8 cellular contexts compared by ENCODE assay signal in the genomic region with DNA sequence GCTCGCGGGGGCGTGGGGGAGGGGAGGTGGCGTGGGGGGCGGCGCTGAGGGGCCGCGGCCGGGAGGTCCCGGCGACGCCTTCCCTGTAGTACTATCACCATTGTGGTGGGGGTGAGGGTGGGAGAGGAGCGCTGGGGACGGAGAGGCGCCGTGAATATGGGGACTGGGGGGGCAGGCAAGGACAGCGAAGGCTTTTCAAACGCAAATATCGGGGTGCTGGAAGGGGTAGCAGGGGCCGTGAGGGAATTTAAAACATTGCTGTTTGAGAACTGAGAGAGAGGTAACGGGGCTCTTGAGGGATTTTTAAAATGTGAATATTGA. TPM values are rescaled to one million over a fixed set of nuclear protein-coding genes. Genes with fewer than 3 reads are reported as not detected.
A peak's percentile ranks its signal among the peaks of the same experiment; 100 is the strongest.
DNase-seq lines count a peak whose midpoint lies in the region; ATAC-seq, FAIRE-seq and TF ChIP-seq lines count a peak whose summit lies in the region.

No MANE protein-coding gene starts in this region.

- 2% methylated on average over 8 of the region's 21 CpGs for WGBS in GM12878 (ENCODE audit: insufficient coverage, insufficient replicate concordance, low lambda C conversion rate, missing lambda C conversion rate)

- RAD21 ChIA-PET in GM12878 (lab: Charles Lee; ENCODE audit: unreplicated experiment): no interaction called here

- H3K27me3 Mint-ChIP-seq in CD4-positive, CD25-positive, alpha-beta regulatory T cell: peaks cover 2% of the 10 kb centered on the region
- no peaks in the 10 kb centered on the region for H3K27me3 Mint-ChIP-seq in memory B cell
- H3K27me3 Mint-ChIP-seq in activated CD4-positive, alpha-beta memory T cell treated with anti-CD3 and anti-CD28 coated beads for 36 hours: no peaks in the 10 kb centered on the region

- in situ Hi-C loops in GM12878 (cut with MboI): no loop called here

- H2AFZ ChIP-seq in GM12878 (ENCODE audit: control insufficient read depth, low read depth, low read length): peak overlapping the region; percentile 44; the same call in 1 of the 2 replicates

- no peak for TF ChIP-seq CTCF in GM12878 (IDR thresholded peaks at IDR 0.05 in 2 of 3, conservative IDR thresholded peaks at IDR 0.05 in 1 of 3; ENCODE audit: control insufficient read depth in 2 of 3, extremely low read depth in 1 of 3, insufficient read depth in 1 of 3, low read depth in 3 of 3, low read length in 3 of 3)

- H3K4me2 ChIP-seq in GM12878 (ENCODE audit: control insufficient read depth, insufficient read depth): peak overlapping the region; percentile 75

- H3K4me1 ChIP-seq in CD4-positive, CD25-positive, alpha-beta regulatory T cell (ENCODE audit: control insufficient read depth, insufficient read depth, low read length, poor library complexity, severe bottlenecking): peaks cover 34% of the 10 kb centered on the region
- peaks cover 8% of the 10 kb centered on the region; the same call in 1 of the 2 replicates for H3K4me1 ChIP-seq in GM12878 (ENCODE audit: control insufficient read depth, insufficient read depth, low read length)

- TF ChIP-seq RAD21 in GM12878 (IDR thresholded peaks at IDR 0.05; ENCODE audit: insufficient read depth, low read depth, low read length): no peak

- H3K27me3 ChIP-seq in CD4-positive, CD25-positive, alpha-beta regulatory T cell (ENCODE audit: control insufficient read depth, insufficient read depth, low read length): no peaks in the 10 kb centered on the region
- H3K27me3 ChIP-seq in GM12878 (replicated peaks in 1 of 2; ENCODE audit: control insufficient read depth in 2 of 2, insufficient read depth in 2 of 2, low read length in 1 of 2): no peaks in the 10 kb centered on the region

- no peaks in the 10 kb centered on the region for H3K9me3 ChIP-seq in CD4-positive, CD25-positive, alpha-beta regulatory T cell (ENCODE audit: control insufficient read depth in 2 of 2, low read length in 2 of 2)
- H3K9me3 ChIP-seq in GM12878 (replicated peaks; ENCODE audit: control insufficient read depth, insufficient read depth, low read length): no peaks in the 10 kb centered on the region

- POLR2A ChIA-PET in GM12878 (lab: Charles Lee): interaction anchor here (1.0 to 1.3 kb wide), 3 partner anchors 19 to 22 kb away, joined by 3 to 10 read pairs (median 3); no protein-coding TSS in a partner anchor
- POLR2A ChIA-PET in activated CD4-positive, alpha-beta memory T cell treated with anti-CD3 and anti-CD28 coated beads for 36 hours (lab: Charles Lee): interaction anchor here (1.0 to 1.4 kb wide), 3 partner anchors 18 to 258 kb away, joined by 3 to 5 read pairs (median 5); no protein-coding TSS in a partner anchor

- no peak overlapping the region for H3K27ac Mint-ChIP-seq in CD4-positive, CD25-positive, alpha-beta regulatory T cell
- no peak overlapping the region for H3K27ac Mint-ChIP-seq in memory B cell
- H3K27ac Mint-ChIP-seq in activated CD4-positive, alpha-beta memory T cell treated with anti-CD3 and anti-CD28 coated beads for 36 hours: no peak overlapping the region

- H3K4me3 Mint-ChIP-seq in CD4-positive, CD25-positive, alpha-beta regulatory T cell: no peak overlapping the region
- H3K4me3 Mint-ChIP-seq in memory B cell: no peak overlapping the region
- H3K4me3 Mint-ChIP-seq in activated CD4-positive, alpha-beta memory T cell treated with anti-CD3 and anti-CD28 coated beads for 36 hours: no peak overlapping the region

- peak overlapping the region; percentile 85 for H3K27ac ChIP-seq in CD4-positive, CD25-positive, alpha-beta regulatory T cell (ENCODE audit: insufficient read depth, low read length, poor library complexity, severe bottlenecking)
- H3K27ac ChIP-seq in GM12878 (ENCODE audit: control insufficient read depth, insufficient read depth): peak overlapping the region; percentile 72

- BruUV-seq in GM12878 (replicated peaks; lab: Mats Ljungman, UMichigan): no TSS peak

- no peak for TF ChIP-seq EP300 in GM12878 (IDR thresholded peaks at IDR 0.05; ENCODE audit: borderline replicate concordance in 1 of 2, control insufficient read depth in 1 of 2, low read depth in 2 of 2, low read length in 2 of 2)

- peak overlapping the region; percentile 91 for H3K9ac ChIP-seq in GM12878 (ENCODE audit: control insufficient read depth, insufficient read depth, low read length)

- no peak for FAIRE-seq in GM12878 (lab: Jason Lieb, UNC)

- H3K36me3 ChIP-seq in CD4-positive, CD25-positive, alpha-beta regulatory T cell (ENCODE audit: control insufficient read depth, insufficient read depth, low read length): no peaks in the 10 kb centered on the region
- 0 out of 4 replicates have a peak, but pooled peaks cover 0 to 2% of the 10 kb centered on the region in 2 experiments for H3K36me3 ChIP-seq in GM12878 (ENCODE audit: control insufficient read depth in 2 of 2, insufficient read depth in 2 of 2, low read length in 1 of 2)

- peaks cover 5 to 33% (median 14%) of the 10 kb centered on the region in 4 donors for H3K4me1 Mint-ChIP-seq in CD4-positive, CD25-positive, alpha-beta regulatory T cell
- no peaks in the 10 kb centered on the region for H3K4me1 Mint-ChIP-seq in memory B cell
- H3K4me1 Mint-ChIP-seq in activated CD4-positive, alpha-beta memory T cell treated with anti-CD3 and anti-CD28 coated beads for 36 hours (ENCODE audit: low read depth): peaks cover 27% of the 10 kb centered on the region

- ATAC-seq in CD4-positive, CD25-positive, alpha-beta regulatory T cell (ENCODE audit: low read depth in 2 of 2): peak; percentile 0 to 1
- ATAC-seq in HG02885 (IDR thresholded peaks at IDR 0.05; ENCODE audit: poor library complexity, unreplicated experiment) (peak; percentile 11), GM12878 (peak; percentile 48), memory B cell (ENCODE audit: low read depth) (peak; percentile 9)

- H3K4me3 ChIP-seq in CD4-positive, CD25-positive, alpha-beta regulatory T cell (ENCODE audit: low read depth, low read length): peak overlapping the region; percentile 96
- peak overlapping the region; percentile 85 for H3K4me3 ChIP-seq in GM12878

- CTCF ChIA-PET in GM12878 (lab: Yijun Ruan, JAX): no interaction called here
- CTCF ChIA-PET in activated CD4-positive, alpha-beta memory T cell treated with anti-CD3 and anti-CD28 coated beads for 36 hours (lab: Charles Lee): interaction anchor here (1.0 kb wide), 1 partner anchor 11 kb away, joined by 3 read pairs; no protein-coding TSS in a partner anchor

- intact Hi-C loops in GM12878 (cut with micrococcal nuclease; ENCODE audit: unreplicated experiment): loop anchor here (2.0 kb wide), 2 partner anchors 21 to 31 kb away; a partner anchor contains a TSS
- intact Hi-C loops in activated CD4-positive, alpha-beta memory T cell treated with anti-CD3 and anti-CD28 coated beads for 36 hours (cut with micrococcal nuclease): loop anchor here (1.0 to 10.0 kb wide), 5 partner anchors 22 to 369 kb away; a partner anchor contains a TSS

- no peaks in the 10 kb centered on the region for H4K20me1 ChIP-seq in GM12878 (ENCODE audit: control insufficient read depth, insufficient read depth)

- no peak for TF ChIP-seq POLR2A in GM12878 (IDR thresholded peaks at IDR 0.05; ENCODE audit: low read depth, low read length)

- no peaks in the 10 kb centered on the region for H3K36me3 Mint-ChIP-seq in CD4-positive, CD25-positive, alpha-beta regulatory T cell
- H3K36me3 Mint-ChIP-seq in memory B cell: no peaks in the 10 kb centered on the region
- peaks cover 2% of the 10 kb centered on the region for H3K36me3 Mint-ChIP-seq in activated CD4-positive, alpha-beta memory T cell treated with anti-CD3 and anti-CD28 coated beads for 36 hours

- H3K79me2 ChIP-seq in GM12878 (ENCODE audit: control insufficient read depth, insufficient read depth, low read length): peaks cover 50% of the 10 kb centered on the region

- SMC1A ChIA-PET in GM12878 (lab: Charles Lee; ENCODE audit: uncharacterized antibody, unreplicated experiment): interaction anchor here (1.0 to 1.2 kb wide), 2 partner anchors 30 to 31 kb away, joined by 3 read pairs; no protein-coding TSS in a partner anchor

- no peak for DNase-seq in CD4-positive, CD25-positive, alpha-beta regulatory T cell
- DNase-seq in GM12878 (ENCODE audit: low read depth, low spot score) (no peak), memory B cell (ENCODE audit: low spot score in 2 of 2) (no peak), kidney tubule cell (ENCODE audit: low spot score) (no peak), DMS 273 treated with DMSO at 0.1 percent for 48 hours (lab: John Stamatoyannopoulos, UW) (no peak), NCI-H2107 (lab: John Stamatoyannopoulos, UW) (no peak)
- DNase-seq in activated CD4-positive, alpha-beta memory T cell treated with anti-CD3 and anti-CD28 coated beads for 36 hours: no peak

- peaks cover 0 to 1% (median 0%) of the 10 kb centered on the region in 7 donors for H3K9me3 Mint-ChIP-seq in CD4-positive, CD25-positive, alpha-beta regulatory T cell
- H3K9me3 Mint-ChIP-seq in memory B cell: no peaks in the 10 kb centered on the region
- no peaks in the 10 kb centered on the region for H3K9me3 Mint-ChIP-seq in activated CD4-positive, alpha-beta memory T cell treated with anti-CD3 and anti-CD28 coated beads for 36 hours

RNA-seq across cellular contexts. Expression of a gene that starts 0.4 kb away (rescaled TPM):
- total RNA-seq in CD4-positive, CD25-positive, alpha-beta regulatory T cell: 34.8 TPM
- 1 to 10 TPM; 5.8 to 7.4 (median 6.6) TPM for polyA plus RNA-seq in CD4-positive, CD25-positive, alpha-beta regulatory T cell
- total RNA-seq in GM12878 (2013; cell fraction: nucleolus; rRNA removed): 66.2 and 79.0 TPM in 2 replicates
- 20.9 and 26.3 TPM in 2 replicates for total RNA-seq in GM12878 (2014; rRNA removed)
- 33.9 and 34.7 TPM in 2 replicates for total RNA-seq in GM12878 (2014; rRNA removed; fragmentation: Illumina TruSeq; extraction: Trizol)
- 18.5 and 20.2 TPM in 2 replicates for total RNA-seq in GM12878 (2021)
- polyA plus RNA-seq in GM12878 (2011; ENCODE audit: low read depth): 6.1 TPM
- 25.1 and 27.1 TPM in 2 replicates for polyA plus RNA-seq in GM12878 (2011; rRNA removed)
- 10.0 and 18.3 TPM in 2 replicates for polyA plus RNA-seq in GM12878 (2011; cell fraction: cytosol; rRNA removed)
- 13.8 and 17.2 TPM in 2 replicates for polyA plus RNA-seq in GM12878 (2011; cell fraction: nucleus; rRNA removed)
- polyA plus RNA-seq in GM12878 (2012): 9.4 and 10.5 TPM in 2 replicates
- polyA plus RNA-seq in GM12878 (2014; fragmentation: Illumina TruSeq; extraction: Trizol): 23.9 and 28.5 TPM in 2 replicates
- polyA plus RNA-seq in GM12878 (2014; fragmentation: Nextera tagmentation; extraction: Ambion mirVana): 1 to 10 TPM; 5.8 to 6.9 TPM
- 12.2 and 13.5 TPM in 2 replicates for polyA plus RNA-seq in GM12878 (2014; rRNA removed)
- polyA plus RNA-seq in GM12878 (2016; fragmentation: Nextera tagmentation; extraction: Ambion mirVana): 1 to 10 TPM; 6.2 to 6.8 TPM
- 121 and 258 TPM in 2 replicates for polyA minus RNA-seq in GM12878 (2011; rRNA and poly(A)+ RNA removed)
- polyA minus RNA-seq in GM12878 (2011; cell fraction: cytosol; rRNA and poly(A)+ RNA removed): 47.0 and 59.2 TPM in 2 replicates
- polyA minus RNA-seq in GM12878 (2011; cell fraction: nucleus; rRNA and poly(A)+ RNA removed): 30.7 and 58.6 TPM in 2 replicates
- 10 to 100 TPM; 19.3 to 21.8 TPM for total RNA-seq in activated CD4-positive, alpha-beta memory T cell treated with anti-CD3 and anti-CD28 coated beads for 36 hours

RNA-seq across cellular contexts. Expression of a gene that starts 21.4 kb away (rescaled TPM):
- total RNA-seq in CD4-positive, CD25-positive, alpha-beta regulatory T cell: 72.6 TPM
- 10 to 100 TPM; 80.5 to 95.7 (median 85.7) TPM for polyA plus RNA-seq in CD4-positive, CD25-positive, alpha-beta regulatory T cell
- total RNA-seq in GM12878 (2013; cell fraction: nucleolus; rRNA removed): 252 and 270 TPM in 2 replicates
- total RNA-seq in GM12878 (2014; rRNA removed) (64.9 and 67.8 TPM in 2 replicates), GM12878 (2014; rRNA removed; fragmentation: Illumina TruSeq; extraction: Trizol) (94.6 and 96.3 TPM in 2 replicates), GM12878 (2021) (80.5 and 84.4 TPM in 2 replicates)
- polyA plus RNA-seq in GM12878 (2011; ENCODE audit: low read depth): 46.5 TPM
- polyA plus RNA-seq in GM12878 (2011; rRNA removed) (25.5 and 32.8 TPM in 2 replicates), GM12878 (2014; fragmentation: Illumina TruSeq; extraction: Trizol) (82.3 and 105 TPM in 2 replicates), GM12878 (2014; fragmentation: Nextera tagmentation; extraction: Ambion mirVana) (10 to 100 TPM; 70.9 to 74.1 TPM), GM12878 (2014; rRNA removed) (47.4 and 50.1 TPM in 2 replicates), GM12878 (2016; fragmentation: Nextera tagmentation; extraction: Ambion mirVana) (100 to 1,000 TPM; 109 to 114 TPM)
- 11.9 and 18.3 TPM in 2 replicates for polyA plus RNA-seq in GM12878 (2011; cell fraction: cytosol; rRNA removed)
- polyA plus RNA-seq in GM12878 (2011; cell fraction: nucleus; rRNA removed): 24.4 and 40.7 TPM in 2 replicates
- polyA plus RNA-seq in GM12878 (2012): 64.7 and 68.5 TPM in 2 replicates
- 23.9 and 47.3 TPM in 2 replicates for polyA minus RNA-seq in GM12878 (2011; rRNA and poly(A)+ RNA removed)
- 18.0 and 23.8 TPM in 2 replicates for polyA minus RNA-seq in GM12878 (2011; cell fraction: cytosol; rRNA and poly(A)+ RNA removed)
- 13.5 and 26.2 TPM in 2 replicates for polyA minus RNA-seq in GM12878 (2011; cell fraction: nucleus; rRNA and poly(A)+ RNA removed)
- total RNA-seq in activated CD4-positive, alpha-beta memory T cell treated with anti-CD3 and anti-CD28 coated beads for 36 hours: 100 to 1,000 TPM; 138 to 140 TPM
